9 cellular contexts compared by ENCODE assay signal in the genomic region with DNA sequence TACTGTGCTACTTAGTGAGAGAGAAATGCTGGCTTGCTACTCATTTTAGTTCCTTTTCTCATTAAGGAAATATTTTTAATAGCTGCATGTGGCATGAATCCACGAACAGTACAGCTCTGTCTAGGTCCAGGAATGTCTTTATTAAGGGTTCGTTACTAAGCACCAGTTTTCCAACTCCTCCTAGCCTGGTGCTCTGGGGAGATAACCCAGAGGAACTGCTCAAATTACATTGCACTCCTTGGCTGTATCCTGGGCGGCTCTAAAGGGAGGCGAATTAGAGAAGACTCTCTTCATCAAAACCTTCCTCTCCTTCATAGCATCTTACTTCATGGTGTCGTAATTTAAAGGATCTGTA.
A peak's percentile ranks its signal among the peaks of the same experiment; 100 is the strongest.
DNase-seq lines count a peak whose midpoint lies in the region; ATAC-seq and TF ChIP-seq lines count a peak whose summit lies in the region.
"Had no signal": no experiment of that assay in that cellular context is flagged by ENCODE, and none has a peak within 500 bp of the region (broad histone marks: within the 10 kb centered on the region; RNA-seq: fewer than 3 reads in every experiment).

No MANE protein-coding gene starts in this region.

- H2AFZ ChIP-seq in GM23338 (peak overlapping the region; percentile 1; the same call in 1 of the 2 replicates), OCI-LY7 (ENCODE audit: low read length) (peak overlapping the region; percentile 98), parathyroid adenoma (peak overlapping the region; percentile 68)

- intact Hi-C loops in OCI-LY7 (cut with micrococcal nuclease; ENCODE audit: unreplicated experiment) (loop anchor here (1.0 kb wide), 1 partner anchor 212 kb away; no protein-coding TSS in a partner anchor), Caco-2 (cut with micrococcal nuclease; ENCODE audit: unreplicated experiment) (loop anchor here (1.0 kb wide), 2 partner anchors 138 to 212 kb away; no protein-coding TSS in a partner anchor)

- H3K36me3 ChIP-seq in GM23338 (ENCODE audit: insufficient read depth) (no peaks in the 10 kb centered on the region), OCI-LY7 (ENCODE audit: insufficient read depth, low read length) (no peaks in the 10 kb centered on the region), parathyroid adenoma (ENCODE audit: control insufficient read depth, insufficient read depth, low read length) (no peaks in the 10 kb centered on the region), Caco-2 (ENCODE audit: control insufficient read depth, insufficient read depth, low read length) (no peaks in the 10 kb centered on the region)
- H3K36me3 ChIP-seq: BLaER1 treated with 17β-estradiol and CSF1 and Interleukin-3, amounts not matched to agents 10 nM and 100 nM had no signal

- H3K27me3 Mint-ChIP-seq in GM23338 (ENCODE audit: insufficient read depth, low read depth, poor library complexity) (no peaks in the 10 kb centered on the region), T-helper 17 cell (peaks cover 16% of the 10 kb centered on the region), Caco-2 (ENCODE audit: insufficient read depth, unreplicated experiment) (peaks cover 6% of the 10 kb centered on the region)

- H3F3A ChIP-seq in GM23338 (replicated peaks; ENCODE audit: low read depth), result no peaks in the 10 kb centered on the region

- no peak overlapping the region for H3K9ac ChIP-seq in parathyroid adenoma
- H3K9ac ChIP-seq: BLaER1 treated with 17β-estradiol and CSF1 and Interleukin-3, amounts not matched to agents 10 nM and 100 nM had no signal

- H3K4me1 Mint-ChIP-seq in GM23338, result peaks cover 41% of the 10 kb centered on the region
- peaks cover 3% of the 10 kb centered on the region for H3K4me1 Mint-ChIP-seq in T-helper 17 cell
- H3K4me1 Mint-ChIP-seq in Caco-2 (ENCODE audit: low read depth, unreplicated experiment), result no peaks in the 10 kb centered on the region

- peak; percentile 61 for DNase-seq in GM23338 (ENCODE audit: low spot score)
- DNase-seq in OCI-LY7 (ENCODE audit: low spot score), result no peak
- DNase-seq in fibroblast of the aortic adventitia (ENCODE audit: low read depth), result peak; percentile 40
- no peak for DNase-seq in GM10248 (ENCODE audit: extremely low spot score)
- DNase-seq in T-helper 17 cell, result no peak
- DNase-seq in Caco-2, result no peak

- H3K9me3 ChIP-seq in OCI-LY7 (ENCODE audit: low read length) (no peaks in the 10 kb centered on the region), parathyroid adenoma (ENCODE audit: control insufficient read depth, low read length) (no peaks in the 10 kb centered on the region), T-helper 17 cell (ENCODE audit: control insufficient read depth, low read length, poor library complexity, severe bottlenecking) (no peaks in the 10 kb centered on the region), Caco-2 (no peaks in the 10 kb centered on the region)
- H3K9me3 ChIP-seq: BLaER1 treated with 17β-estradiol and CSF1 and Interleukin-3, amounts not matched to agents 10 nM and 100 nM had no signal

- H3K27me3 ChIP-seq in GM23338 (ENCODE audit: insufficient read depth), result no peaks in the 10 kb centered on the region
- H3K27me3 ChIP-seq in parathyroid adenoma (ENCODE audit: control insufficient read depth, insufficient read depth, low read length), result no peaks in the 10 kb centered on the region
- H3K27me3 ChIP-seq in Caco-2 (replicated peaks; ENCODE audit: control insufficient read depth, insufficient read depth, low read length), result no peaks in the 10 kb centered on the region
- H3K27me3 ChIP-seq: BLaER1 treated with 17β-estradiol and CSF1 and Interleukin-3, amounts not matched to agents 10 nM and 100 nM had no signal

- H3K4me3 ChIP-seq in GM23338, result no peak overlapping the region
- no peak overlapping the region for H3K4me3 ChIP-seq in OCI-LY7 (ENCODE audit: low read depth, low read length, poor library complexity, severe bottlenecking)
- no peak overlapping the region for H3K4me3 ChIP-seq in fibroblast of the aortic adventitia (ENCODE audit: low read depth, low read length)
- H3K4me3 ChIP-seq in parathyroid adenoma (ENCODE audit: low read depth, low read length), result peak overlapping the region; percentile 3
- H3K4me3 ChIP-seq in Caco-2 (ENCODE audit: low read depth, low read length), result no peak overlapping the region
- H3K4me3 ChIP-seq: BLaER1 treated with 17β-estradiol and CSF1 and Interleukin-3, amounts not matched to agents 10 nM and 100 nM had no signal

- H3K27ac ChIP-seq in GM23338 (ENCODE audit: low read depth) (no peak overlapping the region), OCI-LY7 (ENCODE audit: low read depth, low read length, poor library complexity, severe bottlenecking) (peak overlapping the region; percentile 95), parathyroid adenoma (no peak overlapping the region)
- H3K27ac ChIP-seq: BLaER1 treated with 17β-estradiol and CSF1 and Interleukin-3, amounts not matched to agents 10 nM and 100 nM had no signal

- 0 out of 3 replicates have a peak overlapping the region, but pooled peaks have one; percentile 20 for H3K4me3 Mint-ChIP-seq in GM23338
- H3K4me3 Mint-ChIP-seq in T-helper 17 cell, result no peak overlapping the region
- no peak overlapping the region for H3K4me3 Mint-ChIP-seq in Caco-2 (ENCODE audit: unreplicated experiment)

- H3K9me3 Mint-ChIP-seq in GM23338, result no peaks in the 10 kb centered on the region
- no peaks in the 10 kb centered on the region for H3K9me3 Mint-ChIP-seq in Caco-2 (ENCODE audit: unreplicated experiment)

- H3K4me2 ChIP-seq in GM23338, result 0 out of 2 replicates have a peak overlapping the region, but pooled peaks have one; percentile 2
- H3K4me2 ChIP-seq in OCI-LY7 (ENCODE audit: low read length), result peak overlapping the region; percentile 77
- peak overlapping the region; percentile 45 for H3K4me2 ChIP-seq in parathyroid adenoma (ENCODE audit: low read length)
- H3K4me2 ChIP-seq: BLaER1 treated with 17β-estradiol and CSF1 and Interleukin-3, amounts not matched to agents 10 nM and 100 nM had no signal

- H3K4me1 ChIP-seq in GM23338 (ENCODE audit: insufficient read depth) (peaks cover 23% of the 10 kb centered on the region), OCI-LY7 (ENCODE audit: insufficient read depth, low read length, poor library complexity, severe bottlenecking) (peaks cover 56% of the 10 kb centered on the region), parathyroid adenoma (peaks cover 4% of the 10 kb centered on the region), Caco-2 (no peaks in the 10 kb centered on the region)

- ATAC-seq in GM23338, result peak; percentile 91
- no peak for ATAC-seq in T-helper 17 cell
- ATAC-seq in HG03095 (IDR thresholded peaks at IDR 0.05; ENCODE audit: unreplicated experiment), result no peak

- H3K27ac Mint-ChIP-seq in GM23338 (peak overlapping the region; percentile 31; the same call in 1 of the 2 replicates), T-helper 17 cell (no peak overlapping the region), Caco-2 (ENCODE audit: unreplicated experiment) (no peak overlapping the region)

- no TSS peak for BruUV-seq in OCI-LY7 (replicated peaks; lab: Mats Ljungman, UMichigan)
- no TSS peak for BruUV-seq in Caco-2 (replicated peaks; lab: Mats Ljungman, UMichigan)

- H4K20me1 ChIP-seq in GM23338 (replicated peaks; ENCODE audit: insufficient read depth), result no peaks in the 10 kb centered on the region
- no peaks in the 10 kb centered on the region for H4K20me1 ChIP-seq in OCI-LY7 (ENCODE audit: insufficient read depth, low read length)
- H4K20me1 ChIP-seq: BLaER1 treated with 17β-estradiol and CSF1 and Interleukin-3, amounts not matched to agents 10 nM and 100 nM had no signal

- POLR2A ChIA-PET in OCI-LY7 (lab: Charles Lee), result interaction anchor here (0.5 to 7.8 kb wide), 12 partner anchors 10 to 893 kb away, joined by 3 to 128 read pairs (median 5); partner anchors contain the start of gene PPM1A
- POLR2A ChIA-PET in GM10248 (lab: Yijun Ruan, JAX), result no interaction called here
- POLR2A ChIA-PET in Caco-2 (lab: Charles Lee), result no interaction called here

- TF ChIP-seq CTCF in GM23338 (conservative IDR thresholded peaks at IDR 0.05; ENCODE audit: low read depth in 2 of 2) (no peak), OCI-LY7 (conservative IDR thresholded peaks at IDR 0.05; ENCODE audit: low read length) (no peak), fibroblast of the aortic adventitia (IDR thresholded peaks at IDR 0.05; ENCODE audit: insufficient read depth, low read length) (no peak), parathyroid adenoma (IDR thresholded peaks at IDR 0.05) (no peak), GM10248 (IDR thresholded peaks at IDR 0.05; ENCODE audit: control extremely low read depth, extremely low read depth, low read depth, missing control alignments) (no peak), Caco-2 (IDR thresholded peaks at IDR 0.05; ENCODE audit: insufficient read depth in 1 of 2, low read depth in 1 of 2, low read length in 1 of 2, severe bottlenecking in 1 of 2, unreplicated experiment in 1 of 2) (no peak)

- H3K9me2 ChIP-seq in GM23338 (ENCODE audit: insufficient read depth) (no peaks in the 10 kb centered on the region), OCI-LY7 (ENCODE audit: insufficient read depth, low read length) (no peaks in the 10 kb centered on the region)

- CTCF ChIA-PET in OCI-LY7 (lab: Charles Lee; ENCODE audit: unreplicated experiment) (interaction anchor here (0.8 to 4.0 kb wide), 7 partner anchors 19 to 386 kb away, joined by 3 to 29 read pairs (median 4); no protein-coding TSS in a partner anchor), GM10248 (lab: Yijun Ruan, JAX) (interaction anchor here (0.7 to 4.4 kb wide), 42 partner anchors 10 to 1684 kb away, joined by 3 to 38 read pairs (median 4); no protein-coding TSS in a partner anchor), Caco-2 (lab: Charles Lee) (interaction anchor here (0.7 to 1.9 kb wide), 3 partner anchors 19 to 373 kb away, joined by 3 to 9 read pairs (median 9); partner anchors contain the start of gene SIX4)

- H3K36me3 Mint-ChIP-seq in GM23338 (ENCODE audit: low read depth) (no peaks in the 10 kb centered on the region), T-helper 17 cell (ENCODE audit: low read depth) (no peaks in the 10 kb centered on the region), Caco-2 (ENCODE audit: insufficient read depth, unreplicated experiment) (no peaks in the 10 kb centered on the region)

- H3K79me2 ChIP-seq in GM23338 (replicated peaks; ENCODE audit: insufficient read depth), result no peaks in the 10 kb centered on the region
- H3K79me2 ChIP-seq in OCI-LY7 (ENCODE audit: insufficient read depth, low read depth, low read length), result no peaks in the 10 kb centered on the region
- H3K79me2 ChIP-seq in parathyroid adenoma, result no peaks in the 10 kb centered on the region

TF ChIP-seq in GM23338, 12 proteins besides CTCF, POLR2A, EP300 and RAD21 (continues in another document):
- TF ChIP-seq ZNF331 (CRISPR knock-in tag; IDR thresholded peaks at IDR 0.05; ENCODE audit: low read depth) (no peak), NANOG (IDR thresholded peaks at IDR 0.05; ENCODE audit: borderline replicate concordance) (no peak)

Comparison
In these comparisons a context has a peak if more than half of its experiments do, and no peak if none do; other contexts are left out.
1. DNase-seq: peak in GM23338 (single experiment) and fibroblast of the aortic adventitia (single experiment); none in OCI-LY7 (single experiment), GM10248 (single experiment), T-helper 17 cell (0 of 3) and Caco-2 (0 of 2).
2. H2AFZ ChIP-seq: peak in every context shown above with its lines; median percentile 98 in OCI-LY7; 68 in parathyroid adenoma; 1 in GM23338.
3. H3K4me2 ChIP-seq: peak in every context shown above with its lines; median percentile 77 in OCI-LY7; 45 in parathyroid adenoma; 2 in GM23338.